8 cellular contexts compared by ENCODE assay signal in genomic region chr9:93098236-93098946, GRCh38. TPM values are rescaled to one million over a fixed set of nuclear protein-coding genes. Genes with fewer than 3 reads are reported as not detected.
DNase-seq lines count a peak whose midpoint lies in the region; ATAC-seq and TF ChIP-seq lines count a peak whose summit lies in the region.

No MANE protein-coding gene starts in this region.

- DNase-seq in AML-193 (lab: John Stamatoyannopoulos, UW) (peak; percentile 88 to 92), LoVo (ENCODE audit: low spot score) (peak; percentile 71), mesothelial cell of epicardium (ENCODE audit: low spot score in 2 of 2, unreplicated experiment in 2 of 2) (no peak), NCI-H774 (lab: John Stamatoyannopoulos, UW) (no peak)
- peak; percentile 84 for DNase-seq in activated CD8-positive, alpha-beta memory T cell treated with anti-CD3 and anti-CD28 coated beads for 24 hours
- peak; percentile 47 for DNase-seq in effector CD4-positive, alpha-beta T cell
- DNase-seq in stimulated activated CD8-positive, alpha-beta memory T cell treated with anti-CD3 and anti-CD28 coated beads, Interleukin-7, amount 100 ng/mL, for 4 hours (ENCODE audit: low read depth in 2 of 2) = peak; percentile 34 to 66

- no peak overlapping the region for H3K27ac Mint-ChIP-seq in mesothelial cell of epicardium

- peaks cover 31% of the 10 kb centered on the region for H3K4me1 Mint-ChIP-seq in mesothelial cell of epicardium

- no peak for TF ChIP-seq CTCF in mesothelial cell of epicardium (IDR thresholded peaks at IDR 0.05; ENCODE audit: unreplicated experiment)

- H3K27me3 Mint-ChIP-seq in mesothelial cell of epicardium (ENCODE audit: low read depth) = no peaks in the 10 kb centered on the region

- H3K4me3 Mint-ChIP-seq in mesothelial cell of epicardium = peak overlapping the region; percentile 17

- ATAC-seq in HG03045 (IDR thresholded peaks at IDR 0.05; ENCODE audit: unreplicated experiment) = no peak

- peaks cover 11% of the 10 kb centered on the region for H3K36me3 Mint-ChIP-seq in mesothelial cell of epicardium

- H3K9me3 Mint-ChIP-seq in mesothelial cell of epicardium = peaks cover 15% of the 10 kb centered on the region

RNA-seq across cellular contexts. Expression of gene CARD19, which starts 2.4 kb away (rescaled TPM):
- total RNA-seq in mesothelial cell of epicardium = 19.4 to 22.6 TPM (median 20.1 TPM) in 3 replicates

RNA-seq across cellular contexts. Expression of gene NINJ1, which starts 35.7 kb away (rescaled TPM):
- 33.7 to 35.6 TPM (median 34.7 TPM) in 3 replicates for total RNA-seq in mesothelial cell of epicardium

RNA-seq across cellular contexts. Expression of gene SUSD3, which starts 39.9 kb away (rescaled TPM):
- total RNA-seq in mesothelial cell of epicardium = 2.4 to 3.2 TPM (median 3.1 TPM) in 3 replicates

Comparison
In these comparisons a context has a peak if more than half of its experiments do, and no peak if none do; other contexts are left out.
1. DNase-seq: peak in AML-193 (2 of 2), LoVo (single experiment), activated CD8-positive, alpha-beta memory T cell treated with anti-CD3 and anti-CD28 coated beads for 24 hours (single experiment), effector CD4-positive, alpha-beta T cell (single experiment) and stimulated activated CD8-positive, alpha-beta memory T cell treated with anti-CD3 and anti-CD28 coated beads, Interleukin-7, amount 100 ng/mL, for 4 hours (2 of 2); none in mesothelial cell of epicardium (0 of 2) and NCI-H774 (single experiment).